15 cellular contexts compared by ENCODE assay signal in genomic region chr7:103605640-103606039, GRCh38.
DNase-seq lines count a peak whose midpoint lies in the region.
"Had no signal": no experiment of that assay in that cellular context is flagged by ENCODE, and none has a peak within 500 bp of the region (broad histone marks: within the 10 kb centered on the region; RNA-seq: fewer than 3 reads in every experiment).

No MANE protein-coding gene starts in this region.

- peak; percentile 44 for DNase-seq in NCI-H748 (lab: John Stamatoyannopoulos, UW; ENCODE audit: unreplicated experiment)
- no peak for DNase-seq in NCI-H748 treated with DMSO at 0.1 percent for 48 hours (lab: John Stamatoyannopoulos, UW)
- DNase-seq in NCI-H1417 treated with DMSO at 0.1 percent for 48 hours (lab: John Stamatoyannopoulos, UW) = peak; percentile 45
- peak; percentile 6 for DNase-seq in NCI-H82 treated with DMSO at 0.1 percent for 48 hours (lab: John Stamatoyannopoulos, UW; ENCODE audit: unreplicated experiment)
- no peak for DNase-seq in COLO668 (lab: John Stamatoyannopoulos, UW; ENCODE audit: unreplicated experiment)
- DNase-seq in MG63 = no peak
- DNase-seq in activated T-helper 2 cell treated with anti-CD3 and anti-CD28 coated beads, Interferon-gamma antibody, Interleukin-2, Interleukin-4, amounts not matched to agents 10 μg/mL and 5 μg/mL and 100 μg/mL, durations not matched to agents 14 hours and 24 hours and 36 hours (ENCODE audit: low spot score) = no peak
- DNase-seq: ACHN; C1 segment of cervical spinal cord; CD4-positive, alpha-beta T cell; DMS79 treated with DMSO at 0.1 percent for 48 hours; GDM1; H7 had no signal

- no peak overlapping the region for H3K27ac Mint-ChIP-seq in activated T-helper 2 cell treated with anti-CD3 and anti-CD28 coated beads, Interferon-gamma antibody, Interleukin-2, Interleukin-4, amounts not matched to agents 10 μg/mL and 5 μg/mL and 100 μg/mL, durations not matched to agents 14 hours and 24 hours and 36 hours
- H3K27ac Mint-ChIP-seq: B cell; CD4-positive, alpha-beta T cell; GM23338 had no signal

- intact Hi-C loops in activated T-helper 2 cell treated with anti-CD3 and anti-CD28 coated beads, Interferon-gamma antibody, Interleukin-2, Interleukin-4, amounts not matched to agents 10 μg/mL and 5 μg/mL and 100 μg/mL, durations not matched to agents 14 hours and 24 hours and 36 hours (cut with micrococcal nuclease) = no loop called here

- no peaks in the 10 kb centered on the region for H3K9me3 ChIP-seq in MG63

- H3K4me1 Mint-ChIP-seq in activated T-helper 2 cell treated with anti-CD3 and anti-CD28 coated beads, Interferon-gamma antibody, Interleukin-2, Interleukin-4, amounts not matched to agents 10 μg/mL and 5 μg/mL and 100 μg/mL, durations not matched to agents 14 hours and 24 hours and 36 hours (ENCODE audit: low read depth) = no peaks in the 10 kb centered on the region
- H3K4me1 Mint-ChIP-seq: B cell, GM23338 had no signal

- no peaks in the 10 kb centered on the region for H3K27me3 Mint-ChIP-seq in activated T-helper 2 cell treated with anti-CD3 and anti-CD28 coated beads, Interferon-gamma antibody, Interleukin-2, Interleukin-4, amounts not matched to agents 10 μg/mL and 5 μg/mL and 100 μg/mL, durations not matched to agents 14 hours and 24 hours and 36 hours (ENCODE audit: low read depth)

- H3K27me3 ChIP-seq in MG63 = no peaks in the 10 kb centered on the region

- no peaks in the 10 kb centered on the region for H3K36me3 Mint-ChIP-seq in activated T-helper 2 cell treated with anti-CD3 and anti-CD28 coated beads, Interferon-gamma antibody, Interleukin-2, Interleukin-4, amounts not matched to agents 10 μg/mL and 5 μg/mL and 100 μg/mL, durations not matched to agents 14 hours and 24 hours and 36 hours (ENCODE audit: low read depth)

- no peak overlapping the region for H3K4me3 Mint-ChIP-seq in activated T-helper 2 cell treated with anti-CD3 and anti-CD28 coated beads, Interferon-gamma antibody, Interleukin-2, Interleukin-4, amounts not matched to agents 10 μg/mL and 5 μg/mL and 100 μg/mL, durations not matched to agents 14 hours and 24 hours and 36 hours (ENCODE audit: low read depth)
- H3K4me3 Mint-ChIP-seq: B cell; CD4-positive, alpha-beta T cell; GM23338 had no signal

- no peaks in the 10 kb centered on the region for H3K9me3 Mint-ChIP-seq in activated T-helper 2 cell treated with anti-CD3 and anti-CD28 coated beads, Interferon-gamma antibody, Interleukin-2, Interleukin-4, amounts not matched to agents 10 μg/mL and 5 μg/mL and 100 μg/mL, durations not matched to agents 14 hours and 24 hours and 36 hours
- H3K9me3 Mint-ChIP-seq: CD4-positive, alpha-beta T cell; GM23338 had no signal

- H3K36me3 ChIP-seq in MG63 = no peaks in the 10 kb centered on the region

- H3K4me3 ChIP-seq in MG63 = no peak overlapping the region
- H3K4me3 ChIP-seq: GM23338 had no signal

Comparison
In these comparisons a context has a peak if more than half of its experiments do, and no peak if none do; other contexts are left out.
1. DNase-seq: peak in NCI-H748 (single experiment), NCI-H1417 treated with DMSO at 0.1 percent for 48 hours (single experiment) and NCI-H82 treated with DMSO at 0.1 percent for 48 hours (single experiment); none in NCI-H748 treated with DMSO at 0.1 percent for 48 hours (single experiment), COLO668 (single experiment), MG63 (single experiment) and activated T-helper 2 cell treated with anti-CD3 and anti-CD28 coated beads, Interferon-gamma antibody, Interleukin-2, Interleukin-4, amounts not matched to agents 10 μg/mL and 5 μg/mL and 100 μg/mL, durations not matched to agents 14 hours and 24 hours and 36 hours (single experiment).